Comparison of ENCODE assay signal across 23 cellular contexts in genomic region chr16:83579027-83579426, GRCh38.
"Had no signal": no experiment of that assay in that cellular context is flagged by ENCODE, and none has a peak within 500 bp of the region (broad histone marks: within the 10 kb centered on the region; RNA-seq: fewer than 3 reads in every experiment).

No MANE protein-coding gene starts in this region.

- DNase-seq: stimulated activated CD4-positive, alpha-beta T cell treated with anti-CD3 and anti-CD28 coated beads, Interleukin-2, amount 100 ng/mL, for 48 hours; stimulated activated CD4-positive, alpha-beta T cell treated with anti-CD3 and anti-CD28 coated beads, Interleukin-4, amount 100 ng/mL, for 1 hour; stimulated activated CD4-positive, alpha-beta T cell treated with anti-CD3 and anti-CD28 coated beads, Interleukin-4, amount 100 ng/mL, for 24 hours; stimulated activated CD4-positive, alpha-beta T cell treated with anti-CD3 and anti-CD28 coated beads, Interleukin-4, amount 100 ng/mL, for 4 hours; stimulated activated CD8-positive, alpha-beta memory T cell treated with anti-CD3 and anti-CD28 coated beads, Interleukin-4, amount 100 ng/mL, for 48 hours; stimulated activated naive B cell treated with anti-CD40 and anti-IgM and Interleukin-4, amounts not matched to agents 10 μg/mL and 1 μg/mL and 100 μg/mL, for 72 hours; stimulated activated naive CD4-positive, alpha-beta T cell; stimulated activated naive CD4-positive, alpha-beta T cell treated with Interleukin-2 at 50 U/mL for 16 hours; stimulated activated naive CD8-positive, alpha-beta T cell treated with anti-CD3 and anti-CD28 coated beads, Interleukin-15, amount 100 ng/mL, for 72 hours; stimulated activated naive CD8-positive, alpha-beta T cell treated with anti-CD3 and anti-CD28 coated beads, Interleukin-15, Interleukin-2, amounts not matched to agents 100 U/mL and 50 U/mL, for 24 hours; stomach; substantia nigra; testis; thyroid gland; tibial artery; transverse colon; trophoblast cell; upper lobe of left lung; upper lobe of right lung; uterus had no signal

- FAIRE-seq: urothelium cell line had no signal

- ATAC-seq: stimulated activated effector memory CD8-positive, alpha-beta T cell treated with anti-CD3 and anti-CD28 coated beads, Interleukin-12 subunit alpha, Interleukin-12 subunit beta, amount 100 ng/mL, for 72 hours; stimulated activated memory B cell treated with anti-CD40 and anti-IgM and Interleukin-4, amounts not matched to agents 10 μg/mL and 1 μg/mL and 100 μg/mL, for 72 hours; stimulated activated naive CD8-positive, alpha-beta T cell treated with anti-CD3 and anti-CD28 coated beads, Interleukin-15, amount 100 ng/mL, for 72 hours; stimulated activated naive CD8-positive, alpha-beta T cell treated with anti-CD3 and anti-CD28 coated beads, Interleukin-15, Interleukin-2, amounts not matched to agents 100 U/mL and 50 U/mL, for 24 hours; upper lobe of right lung had no signal
